In the genomic region with DNA sequence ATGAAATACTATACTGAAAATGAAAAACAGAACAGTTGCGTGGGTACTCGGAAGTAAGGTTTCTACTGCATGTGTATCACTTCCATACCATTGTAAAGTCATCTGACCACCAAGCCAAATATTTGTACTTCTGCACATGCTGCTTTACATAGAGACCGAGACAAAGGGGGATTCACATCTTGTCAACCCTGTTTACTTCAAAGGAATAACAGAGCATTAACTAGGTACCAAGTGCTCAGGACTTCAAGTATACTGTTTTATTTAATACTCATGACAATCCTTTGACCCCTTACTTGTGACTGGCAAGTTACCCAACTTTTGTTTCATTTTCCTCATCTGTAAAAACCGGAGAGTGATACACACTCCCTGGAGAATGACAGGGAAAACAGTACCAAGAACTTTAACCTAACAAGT, we compare ENCODE assay signal across 14 cellular contexts. TPM values are rescaled to one million over a fixed set of nuclear protein-coding genes. Genes with fewer than 3 reads are reported as not detected.
DNase-seq lines count a peak whose midpoint lies in the region; ATAC-seq, FAIRE-seq and TF ChIP-seq lines count a peak whose summit lies in the region.
"Had no signal": no experiment of that assay in that cellular context is flagged by ENCODE, and none has a peak within 500 bp of the region (broad histone marks: within the 10 kb centered on the region; RNA-seq: fewer than 3 reads in every experiment).

No MANE protein-coding gene starts in this region.

- in situ Hi-C loops in K562 (cut with MboI), result no loop called here

- H3K4me1 ChIP-seq in K562 (replicated peaks in 1 of 2; ENCODE audit: control insufficient read depth in 2 of 2, insufficient read depth in 2 of 2, low read length in 2 of 2) (peaks cover 25 to 59% of the 10 kb centered on the region in 2 experiments), neutrophil (ENCODE audit: control insufficient read depth in 1 of 2, insufficient read depth in 1 of 2, low read depth in 1 of 2, low read length in 1 of 2) (peaks cover 94 to 95% of the 10 kb centered on the region in 2 experiments)
- H3K4me1 ChIP-seq: breast epithelium had no signal

- BruUV-seq in K562 (replicated peaks; lab: Mats Ljungman, UMichigan), result no TSS peak

- H3K27me3 ChIP-seq in K562 (ENCODE audit: control insufficient read depth in 2 of 2, insufficient read depth in 2 of 2, low read length in 2 of 2) (no peaks in the 10 kb centered on the region), neutrophil (no peaks in the 10 kb centered on the region)
- H3K27me3 ChIP-seq: breast epithelium had no signal

- no peaks in the 10 kb centered on the region for H3K9me3 ChIP-seq in K562 (replicated peaks; ENCODE audit: control insufficient read depth, insufficient read depth, low read depth, low read length)
- no peaks in the 10 kb centered on the region for H3K9me3 ChIP-seq in neutrophil
- H3K9me3 ChIP-seq: breast epithelium, SK-N-SH had no signal

- peaks cover 82% of the 10 kb centered on the region for H4K20me1 ChIP-seq in K562 (replicated peaks; ENCODE audit: control insufficient read depth, insufficient read depth, low read length)

- H3K27ac ChIP-seq in K562 (ENCODE audit: extremely low read depth, low read depth, low read length) (no peak overlapping the region), neutrophil (peak overlapping the region; percentile 91)
- H3K27ac ChIP-seq: breast epithelium, KMS-11 had no signal

- WGBS in K562 (ENCODE audit: insufficient coverage, low coverage, missing lambda C conversion rate), result 89% methylated on average over 4 of the region's 4 CpGs

- H3K4me2 ChIP-seq in K562 (ENCODE audit: insufficient read depth, low read length), result no peak overlapping the region
- H3K4me2 ChIP-seq: KMS-11, SK-N-SH had no signal

- no peak for TF ChIP-seq EP300 in K562 (IDR thresholded peaks at IDR 0.05; ENCODE audit: low read length)

- CTCF ChIA-PET in K562 (lab: Yijun Ruan, JAX; ENCODE audit: low intra/inter-chr PET ratio), result no interaction called here

- DNase-seq in GM10266 (ENCODE audit: extremely low spot score) (peak; percentile 72), K562 (ENCODE audit: extremely low read depth in 1 of 4, low spot score in 3 of 4) (no peak), medulla oblongata (ENCODE audit: extremely low spot score) (no peak), NOMO-1 treated with DMSO at 0.1 percent for 48 hours (lab: John Stamatoyannopoulos, UW; ENCODE audit: unreplicated experiment) (no peak), NCI-H345 treated with DMSO at 0.1 percent for 48 hours (lab: John Stamatoyannopoulos, UW; ENCODE audit: unreplicated experiment) (no peak)
- DNase-seq: DND-41, foreskin melanocyte, NCI-H2227 treated with DMSO at 0.1 percent for 48 hours, SK-N-SH had no signal

- POLR2A ChIA-PET in K562 (lab: Yijun Ruan, JAX), result interaction anchor here (0.6 to 45.6 kb wide), 15 partner anchors 8 to 131 kb away, joined by 3 to 1351 read pairs (median 4); a partner anchor contains a TSS

- H3K4me3 ChIP-seq in K562, result no peak overlapping the region
- peak overlapping the region; percentile 40 to 47 for H3K4me3 ChIP-seq in neutrophil (ENCODE audit: low read depth in 1 of 2, low read length in 1 of 2)
- H3K4me3 ChIP-seq: breast epithelium had no signal

- peaks cover 100% of the 10 kb centered on the region for H3K79me2 ChIP-seq in K562 (ENCODE audit: control insufficient read depth, insufficient read depth, low read length)

- intact Hi-C loops in K562 (cut with micrococcal nuclease), result no loop called here

- ATAC-seq in HG02885 (IDR thresholded peaks at IDR 0.05; ENCODE audit: poor library complexity, unreplicated experiment), result peak; percentile 56
- ATAC-seq in K562, result no peak
- no peak for ATAC-seq in GM21381 (IDR thresholded peaks at IDR 0.05; ENCODE audit: unreplicated experiment)

- H3K36me3 ChIP-seq in K562 (ENCODE audit: control insufficient read depth, insufficient read depth, low read length), result peaks cover 64% of the 10 kb centered on the region
- H3K36me3 ChIP-seq in neutrophil, result peaks cover 5% of the 10 kb centered on the region
- H3K36me3 ChIP-seq: breast epithelium had no signal

- H3K9me1 ChIP-seq in K562 (ENCODE audit: control insufficient read depth, insufficient read depth, low read length), result peaks cover 27% of the 10 kb centered on the region

- FAIRE-seq in K562 (lab: Jason Lieb, UNC), result no peak

- no peak overlapping the region for H3K9ac ChIP-seq in K562 (ENCODE audit: insufficient read depth in 1 of 2, low read depth in 2 of 2, low read length in 2 of 2)
- H3K9ac ChIP-seq: KMS-11, SK-N-SH had no signal

- no peak for TF ChIP-seq RAD21 in K562 (CRISPR knock-in tag; conservative IDR thresholded peaks at IDR 0.05 in 1 of 2, IDR thresholded peaks at IDR 0.05 in 1 of 2)

- TF ChIP-seq CTCF in GM10266 (IDR thresholded peaks at IDR 0.05; ENCODE audit: control insufficient read depth, insufficient read depth, low read depth, missing control alignments) (no peak), K562 (IDR thresholded peaks at IDR 0.05 in 2 of 3, conservative IDR thresholded peaks at IDR 0.05 in 1 of 3; ENCODE audit: insufficient read depth in 2 of 3, low read depth in 1 of 3, low read length in 3 of 3) (no peak), neutrophil (IDR thresholded peaks at IDR 0.05) (no peak)

- no peak overlapping the region for H2AFZ ChIP-seq in K562 (ENCODE audit: low read depth, low read length)

- TF ChIP-seq POLR2A in K562 (conservative IDR thresholded peaks at IDR 0.05), result no peak

TF ChIP-seq in K562, 482 proteins besides CTCF, POLR2A, EP300 and RAD21:
- TF ChIP-seq NFATC3 (IDR thresholded peaks at IDR 0.05) (no peak), PHB2 (IDR thresholded peaks at IDR 0.05; ENCODE audit: low read depth) (no peak), SETDB1 (IDR thresholded peaks at IDR 0.05; ENCODE audit: low read length) (no peak)
- TF ChIP-seq, protein P1, sequence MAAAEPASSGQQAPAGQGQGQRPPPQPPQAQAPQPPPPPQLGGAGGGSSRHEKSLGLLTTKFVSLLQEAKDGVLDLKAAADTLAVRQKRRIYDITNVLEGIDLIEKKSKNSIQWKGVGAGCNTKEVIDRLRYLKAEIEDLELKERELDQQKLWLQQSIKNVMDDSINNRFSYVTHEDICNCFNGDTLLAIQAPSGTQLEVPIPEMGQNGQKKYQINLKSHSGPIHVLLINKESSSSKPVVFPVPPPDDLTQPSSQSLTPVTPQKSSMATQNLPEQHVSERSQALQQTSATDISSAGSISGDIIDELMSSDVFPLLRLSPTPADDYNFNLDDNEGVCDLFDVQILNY (CRISPR knock-in tag; IDR thresholded peaks at IDR 0.05), result 0 out of 2 replicates have a peak, but pooled peaks have one; percentile 30

RNA-seq across cellular contexts. Expression of a gene that starts 9.9 kb away (rescaled TPM):
- 220 and 305 TPM in 2 replicates for total RNA-seq in K562 (2011; cell fraction: chromatin; rRNA removed; ENCODE audit: low replicate concordance)
- 68.7 and 81.2 TPM in 2 replicates for total RNA-seq in K562 (2011; cell fraction: nucleolus; rRNA removed)
- total RNA-seq in K562 (2011; cell fraction: nucleoplasm; rRNA removed), result 142 and 210 TPM in 2 replicates
- 183 and 249 TPM in 2 replicates for total RNA-seq in K562 (2014; rRNA removed)
- total RNA-seq in K562 (2014; rRNA removed; fragmentation: Illumina TruSeq; extraction: Trizol), result 319 and 370 TPM in 2 replicates
- 283 and 289 TPM in 2 replicates for total RNA-seq in K562 (2015; rRNA removed; fragmentation: Illumina TruSeq; extraction: Trizol)
- 464 and 475 TPM in 2 replicates for total RNA-seq in K562 (2021)
- polyA plus RNA-seq in K562 (2011; rRNA removed), result 381 and 575 TPM in 2 replicates
- polyA plus RNA-seq in K562 (2011; cell fraction: cytosol; rRNA removed), result 168 and 240 TPM in 2 replicates
- polyA plus RNA-seq in K562 (2011; cell fraction: nucleus; rRNA removed), result 236 and 309 TPM in 2 replicates
- 233 and 368 TPM in 2 replicates for polyA plus RNA-seq in K562 (2012)
- polyA plus RNA-seq in K562 (2014; fragmentation: Illumina TruSeq; extraction: Trizol), result 260 and 350 TPM in 2 replicates
- polyA plus RNA-seq in K562 (2014; fragmentation: Nextera tagmentation; extraction: Ambion mirVana), result 10 to 100 TPM; 46.3 to 51.4 TPM
- 146 and 212 TPM in 2 replicates for polyA plus RNA-seq in K562 (2014; rRNA removed)
- polyA minus RNA-seq in K562 (2011; rRNA and poly(A)+ RNA removed), result 295 and 429 TPM in 2 replicates
- 100 and 114 TPM in 2 replicates for polyA minus RNA-seq in K562 (2011; cell fraction: cytosol; rRNA and poly(A)+ RNA removed)
- polyA minus RNA-seq in K562 (2011; cell fraction: nucleus; rRNA and poly(A)+ RNA removed), result 36.5 and 66.6 TPM in 2 replicates
